ENCODE assay signal across 24 cellular contexts in genomic region chrX:50125480-50125879, GRCh38.
"Had no signal": no experiment of that assay in that cellular context is flagged by ENCODE, and none has a peak within 500 bp of the region (broad histone marks: within the 10 kb centered on the region; RNA-seq: fewer than 3 reads in every experiment).

No MANE protein-coding gene starts in this region.

- H3K9me3 ChIP-seq: colonic mucosa, esophagus muscularis mucosa, esophagus squamous epithelium, gastroesophageal sphincter, heart left ventricle, heart right ventricle had no signal

- H3K4me1 ChIP-seq: colonic mucosa, esophagus muscularis mucosa, esophagus squamous epithelium, foreskin keratinocyte, gastrocnemius medialis, gastroesophageal sphincter, heart left ventricle, heart right ventricle had no signal

- ATAC-seq: effector memory CD8-positive, alpha-beta T cell; esophagus mucosa; foreskin keratinocyte; gastrocnemius medialis; gastroesophageal sphincter; heart left ventricle; heart right ventricle had no signal

- H3K27me3 ChIP-seq: colonic mucosa, esophagus squamous epithelium, foreskin keratinocyte, gastrocnemius medialis, gastroesophageal sphincter had no signal

- H3K4me3 ChIP-seq: colonic mucosa, coronary artery, dorsolateral prefrontal cortex, esophagus muscularis mucosa, esophagus squamous epithelium, gastrocnemius medialis, gastroesophageal sphincter, heart left ventricle, heart right ventricle had no signal

- H3K27ac ChIP-seq: colonic mucosa, coronary artery, dorsolateral prefrontal cortex, epithelial cell of prostate, esophagus muscularis mucosa, esophagus squamous epithelium, foreskin keratinocyte, gastrocnemius medialis, gastroesophageal sphincter, heart left ventricle, heart right ventricle had no signal

- DNase-seq: colonic mucosa; cortex of kidney; dermis blood vessel endothelial cell; dorsolateral prefrontal cortex; effector CD4-positive, alpha-beta T cell; effector CD8-positive, alpha-beta T cell; effector memory CD4-positive, alpha-beta T cell; effector memory CD8-positive, alpha-beta T cell; endodermal cell; erythroblast; esophagus squamous epithelium; foreskin fibroblast; foreskin keratinocyte; foreskin melanocyte; gastrocnemius medialis; glutamatergic neuron; head of caudate nucleus; heart left ventricle; heart right ventricle had no signal

- H3K36me3 ChIP-seq: colonic mucosa, esophagus muscularis mucosa, esophagus squamous epithelium, gastrocnemius medialis, gastroesophageal sphincter, heart left ventricle, heart right ventricle had no signal
